In genomic region chr10:97328646-97329453, GRCh38 we compare ENCODE assay signal across 13 cellular contexts. TPM values are rescaled to one million over a fixed set of nuclear protein-coding genes. Genes with fewer than 3 reads are reported as not detected.
A peak's percentile ranks its signal among the peaks of the same experiment; 100 is the strongest.
DNase-seq lines count a peak whose midpoint lies in the region; ATAC-seq and TF ChIP-seq lines count a peak whose summit lies in the region.
"Had no signal": no experiment of that assay in that cellular context is flagged by ENCODE, and none has a peak within 500 bp of the region (broad histone marks: within the 10 kb centered on the region; RNA-seq: fewer than 3 reads in every experiment).

No MANE protein-coding gene starts in this region.

- peak overlapping the region; percentile 42 for H3K27ac ChIP-seq in upper lobe of right lung
- H3K27ac ChIP-seq: epithelial cell of prostate, uterus had no signal

- no peak overlapping the region for H3K4me3 Mint-ChIP-seq in natural killer cell treated with Interleukin-12 subunit alpha and Interleukin-12 subunit beta and Interleukin-15 and Interleukin-18, amount 100 ng/mL, for 72 hours
- H3K4me3 Mint-ChIP-seq in natural killer cell (no peak overlapping the region), T-cell (no peak overlapping the region)

- DNase-seq in natural killer cell treated with Interleukin-12 subunit alpha and Interleukin-12 subunit beta and Interleukin-15 and Interleukin-18, amount 100 ng/mL, for 72 hours (ENCODE audit: low spot score) = peak; percentile 38
- DNase-seq in natural killer cell = no peak
- DNase-seq in T-cell = no peak
- DNase-seq in left kidney (ENCODE audit: low read depth, low spot score) = peak; percentile 26
- DNase-seq in upper lobe of right lung = no peak
- DNase-seq in activated CD8-positive, alpha-beta memory T cell treated with anti-CD3 and anti-CD28 coated beads, Interleukin-2, amount 50 U/mL, for 4 hours = no peak
- DNase-seq in MV-4-11 (lab: John Stamatoyannopoulos, UW) = no peak
- DNase-seq: midbrain, uterus had no signal

- H3K4me1 ChIP-seq in upper lobe of right lung = peaks cover 35% of the 10 kb centered on the region

- H3K36me3 Mint-ChIP-seq in natural killer cell treated with Interleukin-12 subunit alpha and Interleukin-12 subunit beta and Interleukin-15 and Interleukin-18, amount 100 ng/mL, for 72 hours = no peaks in the 10 kb centered on the region
- no peaks in the 10 kb centered on the region for H3K36me3 Mint-ChIP-seq in natural killer cell
- H3K36me3 Mint-ChIP-seq in T-cell = peaks cover 21% of the 10 kb centered on the region

- H3K4me1 Mint-ChIP-seq in natural killer cell treated with Interleukin-12 subunit alpha and Interleukin-12 subunit beta and Interleukin-15 and Interleukin-18, amount 100 ng/mL, for 72 hours (ENCODE audit: low read depth in 2 of 2) = peaks cover 47 to 67% of the 10 kb centered on the region in 2 donors
- peaks cover 43 to 55% of the 10 kb centered on the region in 2 donors for H3K4me1 Mint-ChIP-seq in natural killer cell
- peaks cover 57 to 67% (median 59%) of the 10 kb centered on the region in 3 donors for H3K4me1 Mint-ChIP-seq in T-cell

- no peaks in the 10 kb centered on the region for H3K27me3 ChIP-seq in upper lobe of right lung
- H3K27me3 ChIP-seq: breast epithelium, uterus had no signal

- TF ChIP-seq CTCF in natural killer cell (IDR thresholded peaks at IDR 0.05) = no peak
- TF ChIP-seq CTCF in upper lobe of right lung (IDR thresholded peaks at IDR 0.05) = no peak

- POLR2A ChIA-PET in T-cell (lab: Charles Lee) = interaction anchor here (0.6 to 0.8 kb wide), 2 partner anchors 64 to 72 kb away, joined by 3 to 6 read pairs; partner anchors contain the start of gene RRP12 (in 1 of the 2)

- H3K27ac Mint-ChIP-seq in natural killer cell treated with Interleukin-12 subunit alpha and Interleukin-12 subunit beta and Interleukin-15 and Interleukin-18, amount 100 ng/mL, for 72 hours = peak overlapping the region; percentile 29 to 58
- peak overlapping the region in 1 of 2 donors; percentile 46 for H3K27ac Mint-ChIP-seq in natural killer cell
- peak overlapping the region; percentile 8 to 34 for H3K27ac Mint-ChIP-seq in T-cell

- H3K4me3 ChIP-seq in upper lobe of right lung = no peak overlapping the region
- H3K4me3 ChIP-seq: breast epithelium, uterus had no signal

- CTCF ChIA-PET in T-cell (lab: Charles Lee) = no interaction called here

- intact Hi-C loops in natural killer cell (cut with micrococcal nuclease) = no loop called here
- intact Hi-C loops in upper lobe of right lung (cut with DNase I) = no loop called here

- H3K9me3 Mint-ChIP-seq in natural killer cell treated with Interleukin-12 subunit alpha and Interleukin-12 subunit beta and Interleukin-15 and Interleukin-18, amount 100 ng/mL, for 72 hours = no peaks in the 10 kb centered on the region
- H3K9me3 Mint-ChIP-seq in natural killer cell (no peaks in the 10 kb centered on the region), T-cell (no peaks in the 10 kb centered on the region)

- peaks cover 18% of the 10 kb centered on the region for H3K36me3 ChIP-seq in upper lobe of right lung
- H3K36me3 ChIP-seq: breast epithelium, uterus had no signal

- no peaks in the 10 kb centered on the region for H3K9me3 ChIP-seq in upper lobe of right lung
- H3K9me3 ChIP-seq: breast epithelium, uterus had no signal

- H3K27me3 Mint-ChIP-seq in natural killer cell treated with Interleukin-12 subunit alpha and Interleukin-12 subunit beta and Interleukin-15 and Interleukin-18, amount 100 ng/mL, for 72 hours = no peaks in the 10 kb centered on the region
- H3K27me3 Mint-ChIP-seq in natural killer cell (ENCODE audit: low read depth in 2 of 2) = no peaks in the 10 kb centered on the region
- H3K27me3 Mint-ChIP-seq in T-cell = no peaks in the 10 kb centered on the region

- ATAC-seq in natural killer cell treated with Interleukin-12 subunit alpha and Interleukin-12 subunit beta and Interleukin-15 and Interleukin-18, amount 100 ng/mL, for 72 hours = no peak
- ATAC-seq in natural killer cell (no peak), T-cell (replicated peaks in 1 of 4) (no peak), upper lobe of right lung (no peak), GM19324 (IDR thresholded peaks at IDR 0.05; ENCODE audit: low FRiP score, unreplicated experiment) (no peak)
- ATAC-seq: sciatic nerve had no signal

RNA-seq across cellular contexts. Expression of gene FRAT2, which starts 5.7 kb away (rescaled TPM):
- total RNA-seq in natural killer cell treated with Interleukin-12 subunit alpha and Interleukin-12 subunit beta and Interleukin-15 and Interleukin-18, amount 100 ng/mL, for 72 hours = 1 to 10 TPM; 7.1 to 8.7 TPM
- total RNA-seq in natural killer cell (10 to 100 TPM; 18.7 to 23.4 (median 22.2) TPM), T-cell (10 to 100 TPM; 23.3 to 29.0 (median 28.3) TPM), upper lobe of right lung (20.4 TPM)

RNA-seq across cellular contexts. Expression of gene FRAT1, which starts 9.8 kb away (rescaled TPM):
- total RNA-seq in natural killer cell treated with Interleukin-12 subunit alpha and Interleukin-12 subunit beta and Interleukin-15 and Interleukin-18, amount 100 ng/mL, for 72 hours = 1 to 10 TPM; 2.4 to 3.0 TPM
- 10 to 100 TPM; 26.0 to 45.0 (median 32.1) TPM for total RNA-seq in natural killer cell
- total RNA-seq in T-cell = 10 to 100 TPM; 20.6 to 47.9 (median 23.4) TPM
- total RNA-seq in upper lobe of right lung = 10.4 TPM

RNA-seq across cellular contexts. Expression of gene ARHGAP19, which starts 36.4 kb away (rescaled TPM):
- total RNA-seq in natural killer cell treated with Interleukin-12 subunit alpha and Interleukin-12 subunit beta and Interleukin-15 and Interleukin-18, amount 100 ng/mL, for 72 hours = 10 to 100 TPM; 38.2 to 40.2 TPM
- total RNA-seq in natural killer cell (10 to 100 TPM; 22.6 to 23.3 (median 22.7) TPM), T-cell (10 to 100 TPM; 11.0 to 18.9 (median 15.0) TPM), upper lobe of right lung (14.0 TPM)

Comparison
In these comparisons a context has a peak if more than half of its experiments do, and no peak if none do; other contexts are left out.
1. DNase-seq: peak in natural killer cell treated with Interleukin-12 subunit alpha and Interleukin-12 subunit beta and Interleukin-15 and Interleukin-18, amount 100 ng/mL, for 72 hours (single experiment) and left kidney (single experiment); none in natural killer cell (single experiment), T-cell (0 of 34), upper lobe of right lung (single experiment), activated CD8-positive, alpha-beta memory T cell treated with anti-CD3 and anti-CD28 coated beads, Interleukin-2, amount 50 U/mL, for 4 hours (single experiment) and MV-4-11 (single experiment).